In the genomic region with DNA sequence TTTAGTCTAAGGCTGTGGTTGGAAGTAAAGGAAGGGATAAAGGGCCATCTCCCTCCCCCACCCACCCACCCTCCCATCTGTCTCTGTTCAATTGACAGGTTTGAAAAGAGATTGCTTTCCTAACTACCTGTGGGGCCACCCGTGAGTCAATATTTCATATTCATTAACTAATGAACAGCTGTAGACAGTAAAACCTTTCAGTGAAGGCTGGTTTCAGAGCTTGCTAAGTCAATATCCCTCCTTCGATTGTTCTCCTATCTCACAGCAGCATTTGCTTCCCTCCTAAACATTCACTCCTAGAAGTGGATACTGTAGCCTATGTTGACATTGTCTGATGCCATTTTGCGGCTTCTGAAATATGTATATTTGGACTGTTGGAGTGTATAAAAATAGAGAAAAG, we compare ENCODE assay signal across 1 cellular context.
TF ChIP-seq lines count a peak whose summit lies in the region.

No MANE protein-coding gene starts in this region.

TF ChIP-seq in WTC11, 78 proteins besides CTCF, POLR2A, EP300 and RAD21 (continued from another document):
- TF ChIP-seq, protein P1, sequence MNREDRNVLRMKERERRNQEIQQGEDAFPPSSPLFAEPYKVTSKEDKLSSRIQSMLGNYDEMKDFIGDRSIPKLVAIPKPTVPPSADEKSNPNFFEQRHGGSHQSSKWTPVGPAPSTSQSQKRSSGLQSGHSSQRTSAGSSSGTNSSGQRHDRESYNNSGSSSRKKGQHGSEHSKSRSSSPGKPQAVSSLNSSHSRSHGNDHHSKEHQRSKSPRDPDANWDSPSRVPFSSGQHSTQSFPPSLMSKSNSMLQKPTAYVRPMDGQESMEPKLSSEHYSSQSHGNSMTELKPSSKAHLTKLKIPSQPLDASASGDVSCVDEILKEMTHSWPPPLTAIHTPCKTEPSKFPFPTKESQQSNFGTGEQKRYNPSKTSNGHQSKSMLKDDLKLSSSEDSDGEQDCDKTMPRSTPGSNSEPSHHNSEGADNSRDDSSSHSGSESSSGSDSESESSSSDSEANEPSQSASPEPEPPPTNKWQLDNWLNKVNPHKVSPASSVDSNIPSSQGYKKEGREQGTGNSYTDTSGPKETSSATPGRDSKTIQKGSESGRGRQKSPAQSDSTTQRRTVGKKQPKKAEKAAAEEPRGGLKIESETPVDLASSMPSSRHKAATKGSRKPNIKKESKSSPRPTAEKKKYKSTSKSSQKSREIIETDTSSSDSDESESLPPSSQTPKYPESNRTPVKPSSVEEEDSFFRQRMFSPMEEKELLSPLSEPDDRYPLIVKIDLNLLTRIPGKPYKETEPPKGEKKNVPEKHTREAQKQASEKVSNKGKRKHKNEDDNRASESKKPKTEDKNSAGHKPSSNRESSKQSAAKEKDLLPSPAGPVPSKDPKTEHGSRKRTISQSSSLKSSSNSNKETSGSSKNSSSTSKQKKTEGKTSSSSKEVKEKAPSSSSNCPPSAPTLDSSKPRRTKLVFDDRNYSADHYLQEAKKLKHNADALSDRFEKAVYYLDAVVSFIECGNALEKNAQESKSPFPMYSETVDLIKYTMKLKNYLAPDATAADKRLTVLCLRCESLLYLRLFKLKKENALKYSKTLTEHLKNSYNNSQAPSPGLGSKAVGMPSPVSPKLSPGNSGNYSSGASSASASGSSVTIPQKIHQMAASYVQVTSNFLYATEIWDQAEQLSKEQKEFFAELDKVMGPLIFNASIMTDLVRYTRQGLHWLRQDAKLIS (CRISPR knock-in tag; IDR thresholded peaks at IDR 0.05; ENCODE audit: borderline replicate concordance): no peak
- no peak for TF ChIP-seq JUN (CRISPR knock-in tag; IDR thresholded peaks at IDR 0.05)
- no peak for TF ChIP-seq FOXK1 (CRISPR knock-in tag; IDR thresholded peaks at IDR 0.05)
- no peak for TF ChIP-seq ZNF138 (CRISPR knock-in tag; conservative IDR thresholded peaks at IDR 0.05)
- no peak for TF ChIP-seq ESRRA (CRISPR knock-in tag; IDR thresholded peaks at IDR 0.05; ENCODE audit: borderline replicate concordance)
- TF ChIP-seq FOXP1 (CRISPR knock-in tag; IDR thresholded peaks at IDR 0.05; ENCODE audit: borderline replicate concordance): no peak
- TF ChIP-seq, protein P2, sequence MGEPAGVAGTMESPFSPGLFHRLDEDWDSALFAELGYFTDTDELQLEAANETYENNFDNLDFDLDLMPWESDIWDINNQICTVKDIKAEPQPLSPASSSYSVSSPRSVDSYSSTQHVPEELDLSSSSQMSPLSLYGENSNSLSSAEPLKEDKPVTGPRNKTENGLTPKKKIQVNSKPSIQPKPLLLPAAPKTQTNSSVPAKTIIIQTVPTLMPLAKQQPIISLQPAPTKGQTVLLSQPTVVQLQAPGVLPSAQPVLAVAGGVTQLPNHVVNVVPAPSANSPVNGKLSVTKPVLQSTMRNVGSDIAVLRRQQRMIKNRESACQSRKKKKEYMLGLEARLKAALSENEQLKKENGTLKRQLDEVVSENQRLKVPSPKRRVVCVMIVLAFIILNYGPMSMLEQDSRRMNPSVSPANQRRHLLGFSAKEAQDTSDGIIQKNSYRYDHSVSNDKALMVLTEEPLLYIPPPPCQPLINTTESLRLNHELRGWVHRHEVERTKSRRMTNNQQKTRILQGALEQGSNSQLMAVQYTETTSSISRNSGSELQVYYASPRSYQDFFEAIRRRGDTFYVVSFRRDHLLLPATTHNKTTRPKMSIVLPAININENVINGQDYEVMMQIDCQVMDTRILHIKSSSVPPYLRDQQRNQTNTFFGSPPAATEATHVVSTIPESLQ (CRISPR knock-in tag; IDR thresholded peaks at IDR 0.05): no peak
- TF ChIP-seq, protein P3, sequence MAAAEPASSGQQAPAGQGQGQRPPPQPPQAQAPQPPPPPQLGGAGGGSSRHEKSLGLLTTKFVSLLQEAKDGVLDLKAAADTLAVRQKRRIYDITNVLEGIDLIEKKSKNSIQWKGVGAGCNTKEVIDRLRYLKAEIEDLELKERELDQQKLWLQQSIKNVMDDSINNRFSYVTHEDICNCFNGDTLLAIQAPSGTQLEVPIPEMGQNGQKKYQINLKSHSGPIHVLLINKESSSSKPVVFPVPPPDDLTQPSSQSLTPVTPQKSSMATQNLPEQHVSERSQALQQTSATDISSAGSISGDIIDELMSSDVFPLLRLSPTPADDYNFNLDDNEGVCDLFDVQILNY (CRISPR knock-in tag; IDR thresholded peaks at IDR 0.05): no peak
- no peak for TF ChIP-seq CREB1 (CRISPR knock-in tag; IDR thresholded peaks at IDR 0.05)
